Comparison of ENCODE assay signal across 16 cellular contexts in genomic region chr6:40325791-40326190, GRCh38.
"Had no signal": no experiment of that assay in that cellular context is flagged by ENCODE, and none has a peak within 500 bp of the region (broad histone marks: within the 10 kb centered on the region; RNA-seq: fewer than 3 reads in every experiment).

No MANE protein-coding gene starts in this region.

- H3K27ac Mint-ChIP-seq: dendritic cell treated with granulocyte-macrophage colony-stimulating factor and Interleukin-4, amounts not matched to agents 40 ng/mL and 50 ng/mL, for 4 days; effector memory CD8-positive, alpha-beta T cell; memory B cell; stimulated activated memory B cell treated with anti-CD40 and anti-IgM and Interleukin-4, amounts not matched to agents 10 μg/mL and 1 μg/mL and 100 μg/mL, for 72 hours had no signal

- H3K36me3 Mint-ChIP-seq: memory B cell; naive thymus-derived CD8-positive, alpha-beta T cell; stimulated activated memory B cell treated with anti-CD40 and anti-IgM and Interleukin-4, amounts not matched to agents 10 μg/mL and 1 μg/mL and 100 μg/mL, for 72 hours had no signal

- H2AFZ ChIP-seq: parathyroid adenoma had no signal

- DNase-seq: activated CD4-positive, CD25-positive, alpha-beta regulatory T cell treated with anti-CD3 and anti-CD28 coated beads, Interleukin-2, amount 50 U/mL, for 72 hours; activated CD8-positive, alpha-beta memory T cell treated with anti-CD3 and anti-CD28 coated beads for 24 hours; effector memory CD8-positive, alpha-beta T cell; foreskin melanocyte; left ventricle myocardium superior; naive thymus-derived CD8-positive, alpha-beta T cell; stimulated activated CD4-positive, alpha-beta T cell treated with anti-CD3 and anti-CD28 coated beads, Interleukin-12 subunit alpha, Interleukin-12 subunit beta, amount 100 ng/mL, for 4 hours; stimulated activated CD4-positive, alpha-beta T cell treated with anti-CD3 and anti-CD28 coated beads, Interleukin-2, amount 100 ng/mL, for 48 hours; T1000 had no signal

- H3K79me2 ChIP-seq: parathyroid adenoma had no signal

- H3K4me3 Mint-ChIP-seq: dendritic cell treated with granulocyte-macrophage colony-stimulating factor and Interleukin-4, amounts not matched to agents 40 ng/mL and 50 ng/mL, for 4 days; effector memory CD8-positive, alpha-beta T cell; memory B cell; naive thymus-derived CD8-positive, alpha-beta T cell; stimulated activated memory B cell treated with anti-CD40 and anti-IgM and Interleukin-4, amounts not matched to agents 10 μg/mL and 1 μg/mL and 100 μg/mL, for 72 hours had no signal

- H3K9me3 Mint-ChIP-seq: dendritic cell treated with granulocyte-macrophage colony-stimulating factor and Interleukin-4, amounts not matched to agents 40 ng/mL and 50 ng/mL, for 4 days; effector memory CD8-positive, alpha-beta T cell; memory B cell; naive thymus-derived CD8-positive, alpha-beta T cell had no signal

- H3K36me3 ChIP-seq: ascending aorta, breast epithelium had no signal

- H3K4me1 ChIP-seq: ascending aorta, breast epithelium, parathyroid adenoma had no signal

- H3K4me3 ChIP-seq: ascending aorta, breast epithelium had no signal

- H3K9ac ChIP-seq: parathyroid adenoma had no signal

- H3K27me3 ChIP-seq: ascending aorta, breast epithelium had no signal

- H3K9me3 ChIP-seq: ascending aorta, breast epithelium had no signal

- H3K27ac ChIP-seq: ascending aorta, breast epithelium, epithelial cell of prostate, parathyroid adenoma had no signal

- ATAC-seq: effector memory CD8-positive, alpha-beta T cell; naive thymus-derived CD8-positive, alpha-beta T cell; stimulated activated memory B cell treated with anti-CD40 and anti-IgM and Interleukin-4, amounts not matched to agents 10 μg/mL and 1 μg/mL and 100 μg/mL, for 72 hours had no signal
